1 cellular context compared by ENCODE assay signal in the genomic region with DNA sequence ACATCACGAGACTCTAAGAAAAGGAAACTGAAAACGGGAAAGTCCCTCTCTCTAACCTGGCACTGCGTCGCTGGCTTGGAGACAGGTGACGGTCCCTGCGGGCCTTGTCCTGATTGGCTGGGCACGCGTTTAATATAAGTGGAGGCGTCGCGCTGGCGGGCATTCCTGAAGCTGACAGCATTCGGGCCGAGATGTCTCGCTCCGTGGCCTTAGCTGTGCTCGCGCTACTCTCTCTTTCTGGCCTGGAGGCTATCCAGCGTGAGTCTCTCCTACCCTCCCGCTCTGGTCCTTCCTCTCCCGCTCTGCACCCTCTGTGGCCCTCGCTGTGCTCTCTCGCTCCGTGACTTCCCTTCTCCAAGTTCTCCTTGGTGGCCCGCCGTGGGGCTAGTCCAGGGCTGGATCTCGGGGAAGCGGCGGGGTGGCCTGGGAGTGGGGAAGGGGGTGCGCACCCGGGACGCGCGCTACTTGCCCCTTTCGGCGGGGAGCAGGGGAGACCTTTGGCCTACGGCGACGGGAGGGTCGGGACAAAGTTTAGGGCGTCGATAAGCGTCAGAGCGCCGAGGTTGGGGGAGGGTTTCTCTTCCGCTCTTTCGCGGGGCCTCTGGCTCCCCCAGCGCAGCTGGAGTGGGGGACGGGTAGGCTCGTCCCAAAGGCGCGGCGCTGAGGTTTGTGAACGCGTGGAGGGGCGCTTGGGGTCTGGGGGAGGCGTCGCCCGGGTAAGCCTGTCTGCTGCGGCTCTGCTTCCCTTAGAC.
A peak's percentile ranks its signal among the peaks of the same experiment; 100 is the strongest.
TF ChIP-seq lines count a peak whose summit lies in the region.

Gene B2M (plus strand): TSS at position 162 of the 752 bp plus-strand sequence. CDS start 30 bp downstream, at position 192.

TF ChIP-seq in K562, 482 proteins besides CTCF, POLR2A, EP300 and RAD21 (continued from another document and continues in another):
- TF ChIP-seq, protein P1, sequence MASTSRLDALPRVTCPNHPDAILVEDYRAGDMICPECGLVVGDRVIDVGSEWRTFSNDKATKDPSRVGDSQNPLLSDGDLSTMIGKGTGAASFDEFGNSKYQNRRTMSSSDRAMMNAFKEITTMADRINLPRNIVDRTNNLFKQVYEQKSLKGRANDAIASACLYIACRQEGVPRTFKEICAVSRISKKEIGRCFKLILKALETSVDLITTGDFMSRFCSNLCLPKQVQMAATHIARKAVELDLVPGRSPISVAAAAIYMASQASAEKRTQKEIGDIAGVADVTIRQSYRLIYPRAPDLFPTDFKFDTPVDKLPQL (IDR thresholded peaks at IDR 0.05; ENCODE audit: extremely low read depth, insufficient read length) = peak; percentile 87
- TF ChIP-seq ZNF3 (CRISPR knock-in tag; IDR thresholded peaks at IDR 0.05) = no peak
- peak; percentile 85 for TF ChIP-seq HMGXB4 (CRISPR knock-in tag; IDR thresholded peaks at IDR 0.05)
- TF ChIP-seq RBM34 (IDR thresholded peaks at IDR 0.05; ENCODE audit: borderline replicate concordance, insufficient read depth, low read length) = no peak
- TF ChIP-seq TAF7 (tag; IDR thresholded peaks at IDR 0.05) = peak; percentile 92
- no peak for TF ChIP-seq ZNF280A (IDR thresholded peaks at IDR 0.05; ENCODE audit: low read depth, partially characterized antibody)
- TF ChIP-seq THRB (CRISPR knock-in tag; conservative IDR thresholded peaks at IDR 0.05) = no peak
- TF ChIP-seq, protein P2, sequence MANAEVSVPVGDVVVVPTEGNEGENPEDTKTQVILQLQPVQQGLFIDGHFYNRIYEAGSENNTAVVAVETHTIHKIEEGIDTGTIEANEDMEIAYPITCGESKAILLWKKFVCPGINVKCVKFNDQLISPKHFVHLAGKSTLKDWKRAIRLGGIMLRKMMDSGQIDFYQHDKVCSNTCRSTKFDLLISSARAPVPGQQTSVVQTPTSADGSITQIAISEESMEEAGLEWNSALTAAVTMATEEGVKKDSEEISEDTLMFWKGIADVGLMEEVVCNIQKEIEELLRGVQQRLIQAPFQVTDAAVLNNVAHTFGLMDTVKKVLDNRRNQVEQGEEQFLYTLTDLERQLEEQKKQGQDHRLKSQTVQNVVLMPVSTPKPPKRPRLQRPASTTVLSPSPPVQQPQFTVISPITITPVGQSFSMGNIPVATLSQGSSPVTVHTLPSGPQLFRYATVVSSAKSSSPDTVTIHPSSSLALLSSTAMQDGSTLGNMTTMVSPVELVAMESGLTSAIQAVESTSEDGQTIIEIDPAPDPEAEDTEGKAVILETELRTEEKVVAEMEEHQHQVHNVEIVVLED (CRISPR knock-in tag; IDR thresholded peaks at IDR 0.05) = no peak
- no peak for TF ChIP-seq MAFG (tag; conservative IDR thresholded peaks at IDR 0.05)
- TF ChIP-seq ZNF655 (CRISPR knock-in tag; IDR thresholded peaks at IDR 0.05) = no peak
- TF ChIP-seq HCFC1 (IDR thresholded peaks at IDR 0.05; ENCODE audit: low read depth, low read length) = peak; percentile 39; the same call in 1 of the 2 replicates
- TF ChIP-seq KLF16 (IDR thresholded peaks at IDR 0.05) = no peak
- peak; percentile 72; the same call in 1 of the 2 replicates for TF ChIP-seq TOE1 (IDR thresholded peaks at IDR 0.05; ENCODE audit: borderline replicate concordance)
- TF ChIP-seq TOE1 (CRISPR knock-in tag; IDR thresholded peaks at IDR 0.05; ENCODE audit: borderline replicate concordance, low read depth) = no peak
- 0 out of 2 replicates have a peak, but pooled peaks have one; percentile 55 for TF ChIP-seq NR1H2 (CRISPR knock-in tag; IDR thresholded peaks at IDR 0.05)
- TF ChIP-seq HLTF (IDR thresholded peaks at IDR 0.05) = peak; percentile 73; the same call in 1 of the 2 replicates
- TF ChIP-seq, protein P3, sequence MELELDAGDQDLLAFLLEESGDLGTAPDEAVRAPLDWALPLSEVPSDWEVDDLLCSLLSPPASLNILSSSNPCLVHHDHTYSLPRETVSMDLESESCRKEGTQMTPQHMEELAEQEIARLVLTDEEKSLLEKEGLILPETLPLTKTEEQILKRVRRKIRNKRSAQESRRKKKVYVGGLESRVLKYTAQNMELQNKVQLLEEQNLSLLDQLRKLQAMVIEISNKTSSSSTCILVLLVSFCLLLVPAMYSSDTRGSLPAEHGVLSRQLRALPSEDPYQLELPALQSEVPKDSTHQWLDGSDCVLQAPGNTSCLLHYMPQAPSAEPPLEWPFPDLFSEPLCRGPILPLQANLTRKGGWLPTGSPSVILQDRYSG (tag; conservative IDR thresholded peaks at IDR 0.05; ENCODE audit: low read depth) = no peak
- TF ChIP-seq CXXC5 (CRISPR knock-in tag; IDR thresholded peaks at IDR 0.05) = peak; percentile 70
- peak; percentile 48 for TF ChIP-seq SMAD4 (CRISPR knock-in tag; conservative IDR thresholded peaks at IDR 0.05)
- TF ChIP-seq TRIM24 (IDR thresholded peaks at IDR 0.05) = peak in 1 of 2 experiments; percentile 25; a peak in 1 of 4 replicates
- peak; percentile 61; the same call in 1 of the 2 replicates for TF ChIP-seq TEAD2 (tag; IDR thresholded peaks at IDR 0.05)
- peak; percentile 98 for TF ChIP-seq GTF2E2 (tag; IDR thresholded peaks at IDR 0.05)
- TF ChIP-seq ZNF384 (IDR thresholded peaks at IDR 0.05; ENCODE audit: low read depth, low read length) = no peak
- no peak for TF ChIP-seq MIER1 (IDR thresholded peaks at IDR 0.05; ENCODE audit: low read depth)
- no peak for TF ChIP-seq ZNF41 (CRISPR knock-in tag; conservative IDR thresholded peaks at IDR 0.05)
- TF ChIP-seq TEAD1 (CRISPR knock-in tag; IDR thresholded peaks at IDR 0.05) = peak; percentile 16 to 92; a peak in 1 of 4 replicates
- no peak for TF ChIP-seq GATA2 (CRISPR knock-in tag; IDR thresholded peaks at IDR 0.05)
- TF ChIP-seq ILF3 (IDR thresholded peaks at IDR 0.05; ENCODE audit: borderline replicate concordance) = no peak
- TF ChIP-seq, protein P4, sequence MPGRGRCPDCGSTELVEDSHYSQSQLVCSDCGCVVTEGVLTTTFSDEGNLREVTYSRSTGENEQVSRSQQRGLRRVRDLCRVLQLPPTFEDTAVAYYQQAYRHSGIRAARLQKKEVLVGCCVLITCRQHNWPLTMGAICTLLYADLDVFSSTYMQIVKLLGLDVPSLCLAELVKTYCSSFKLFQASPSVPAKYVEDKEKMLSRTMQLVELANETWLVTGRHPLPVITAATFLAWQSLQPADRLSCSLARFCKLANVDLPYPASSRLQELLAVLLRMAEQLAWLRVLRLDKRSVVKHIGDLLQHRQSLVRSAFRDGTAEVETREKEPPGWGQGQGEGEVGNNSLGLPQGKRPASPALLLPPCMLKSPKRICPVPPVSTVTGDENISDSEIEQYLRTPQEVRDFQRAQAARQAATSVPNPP (IDR thresholded peaks at IDR 0.05; ENCODE audit: borderline replicate concordance, insufficient read depth, insufficient read length) = no peak
- TF ChIP-seq ETS2 (tag; IDR thresholded peaks at IDR 0.05; ENCODE audit: borderline replicate concordance, poor library complexity, severe bottlenecking) = no peak
- no peak for TF ChIP-seq ZKSCAN3 (CRISPR knock-in tag; IDR thresholded peaks at IDR 0.05)
- no peak for TF ChIP-seq SLC30A9 (CRISPR knock-in tag; IDR thresholded peaks at IDR 0.05)
- TF ChIP-seq ZNF395 (CRISPR knock-in tag; IDR thresholded peaks at IDR 0.05) = no peak
- TF ChIP-seq, protein P5, sequence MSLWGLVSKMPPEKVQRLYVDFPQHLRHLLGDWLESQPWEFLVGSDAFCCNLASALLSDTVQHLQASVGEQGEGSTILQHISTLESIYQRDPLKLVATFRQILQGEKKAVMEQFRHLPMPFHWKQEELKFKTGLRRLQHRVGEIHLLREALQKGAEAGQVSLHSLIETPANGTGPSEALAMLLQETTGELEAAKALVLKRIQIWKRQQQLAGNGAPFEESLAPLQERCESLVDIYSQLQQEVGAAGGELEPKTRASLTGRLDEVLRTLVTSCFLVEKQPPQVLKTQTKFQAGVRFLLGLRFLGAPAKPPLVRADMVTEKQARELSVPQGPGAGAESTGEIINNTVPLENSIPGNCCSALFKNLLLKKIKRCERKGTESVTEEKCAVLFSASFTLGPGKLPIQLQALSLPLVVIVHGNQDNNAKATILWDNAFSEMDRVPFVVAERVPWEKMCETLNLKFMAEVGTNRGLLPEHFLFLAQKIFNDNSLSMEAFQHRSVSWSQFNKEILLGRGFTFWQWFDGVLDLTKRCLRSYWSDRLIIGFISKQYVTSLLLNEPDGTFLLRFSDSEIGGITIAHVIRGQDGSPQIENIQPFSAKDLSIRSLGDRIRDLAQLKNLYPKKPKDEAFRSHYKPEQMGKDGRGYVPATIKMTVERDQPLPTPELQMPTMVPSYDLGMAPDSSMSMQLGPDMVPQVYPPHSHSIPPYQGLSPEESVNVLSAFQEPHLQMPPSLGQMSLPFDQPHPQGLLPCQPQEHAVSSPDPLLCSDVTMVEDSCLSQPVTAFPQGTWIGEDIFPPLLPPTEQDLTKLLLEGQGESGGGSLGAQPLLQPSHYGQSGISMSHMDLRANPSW (CRISPR knock-in tag; IDR thresholded peaks at IDR 0.05) = peak; percentile 82; the same call in 1 of the 2 replicates
